Comparison of ENCODE assay signal across 8 cellular contexts in the genomic region with DNA sequence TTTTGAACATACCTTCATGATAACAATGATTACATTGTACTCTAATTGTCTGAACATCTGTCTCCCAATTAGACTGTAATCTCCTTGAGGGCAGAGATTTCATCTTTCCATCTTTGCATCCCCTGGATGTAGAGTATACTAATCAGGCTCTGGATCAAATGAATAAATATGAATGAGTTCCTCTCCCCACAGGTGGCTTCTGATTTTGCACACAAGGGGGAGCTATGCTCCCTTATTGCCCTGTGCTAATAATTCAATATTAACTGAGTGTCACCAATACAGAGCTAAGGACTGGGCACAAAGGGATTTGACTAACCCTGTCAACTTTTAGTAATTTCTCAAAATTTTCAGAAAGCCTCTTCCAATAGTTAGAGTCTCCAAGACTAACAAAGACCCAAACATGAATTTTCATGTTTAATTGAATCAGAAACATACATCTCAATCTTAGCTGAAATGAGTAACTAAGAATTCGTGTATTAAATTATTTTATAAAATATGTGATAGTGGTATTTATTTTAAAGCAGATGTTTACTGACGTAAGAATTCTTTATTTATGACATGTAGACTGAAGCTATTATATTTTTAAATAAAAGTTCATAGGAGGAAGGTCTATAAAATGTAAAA. TPM values are rescaled to one million over a fixed set of nuclear protein-coding genes. Genes with fewer than 3 reads are reported as not detected.
A peak's percentile ranks its signal among the peaks of the same experiment; 100 is the strongest.
DNase-seq lines count a peak whose midpoint lies in the region; ATAC-seq and TF ChIP-seq lines count a peak whose summit lies in the region.

No MANE protein-coding gene starts in this region.

- DNase-seq in AG10803 (ENCODE audit: low read depth) (peak; percentile 29), GM06990 (ENCODE audit: extremely low read depth, insufficient read length) (no peak), Panc1 (ENCODE audit: low read depth, low spot score) (no peak), cerebellar cortex (ENCODE audit: low spot score) (peak; percentile 29), amniotic stem cell (lab: John Stamatoyannopoulos, UW) (no peak), NCI-H345 treated with DMSO at 0.1 percent for 48 hours (lab: John Stamatoyannopoulos, UW; ENCODE audit: unreplicated experiment) (no peak)

- H3K9ac ChIP-seq in parathyroid adenoma, result no peak overlapping the region

- ATAC-seq in Panc1 (peak; percentile 73), HG02870 (IDR thresholded peaks at IDR 0.05; ENCODE audit: unreplicated experiment) (no peak)

- POLR2A ChIA-PET in Panc1 (lab: Charles Lee), result no interaction called here

- CTCF ChIA-PET in Panc1 (lab: Charles Lee), result interaction anchor here (0.5 to 1.0 kb wide), 6 partner anchors 8 to 148 kb away, joined by 3 to 9 read pairs (median 4); no protein-coding TSS in a partner anchor

- in situ Hi-C loops in Panc1 (cut with HindIII; ENCODE audit: low pct_unique_long_range_greater_than_20kb, low sequenced_read_pairs), result no loop called here

- H3K79me2 ChIP-seq in parathyroid adenoma, result no peaks in the 10 kb centered on the region

- no peak overlapping the region for H2AFZ ChIP-seq in parathyroid adenoma

- H3K27ac ChIP-seq in Panc1 (ENCODE audit: low read length) (no peak overlapping the region), parathyroid adenoma (no peak overlapping the region)

- intact Hi-C loops in Panc1 (cut with micrococcal nuclease; ENCODE audit: unreplicated experiment), result no loop called here

- TF ChIP-seq CTCF in AG10803 (conservative IDR thresholded peaks at IDR 0.05; ENCODE audit: low read length) (peak; percentile 72), GM06990 (IDR thresholded peaks at IDR 0.05; ENCODE audit: insufficient read depth, low read length, poor library complexity, severe bottlenecking) (peak; percentile 67), Panc1 (IDR thresholded peaks at IDR 0.05) (peak; percentile 83), parathyroid adenoma (IDR thresholded peaks at IDR 0.05) (peak; percentile 36)

- no peaks in the 10 kb centered on the region; the same call in none of the 2 replicates for H3K27me3 ChIP-seq in GM06990 (replicated peaks; ENCODE audit: control insufficient read depth, insufficient read depth, low read length)
- H3K27me3 ChIP-seq in Panc1 (ENCODE audit: control insufficient read depth, insufficient read depth, low read length), result peaks cover 10% of the 10 kb centered on the region
- no peaks in the 10 kb centered on the region for H3K27me3 ChIP-seq in parathyroid adenoma (ENCODE audit: control insufficient read depth, insufficient read depth, low read length)

- no peak overlapping the region for H3K4me2 ChIP-seq in parathyroid adenoma (ENCODE audit: low read length)

- H3K4me3 ChIP-seq in AG10803 (ENCODE audit: low read length) (no peak overlapping the region), GM06990 (replicated peaks; ENCODE audit: low read depth, low read length) (no peak overlapping the region), Panc1 (ENCODE audit: low read depth in 2 of 2, low read length in 2 of 2) (no peak overlapping the region), parathyroid adenoma (ENCODE audit: low read depth, low read length) (no peak overlapping the region)

- no peaks in the 10 kb centered on the region for H3K9me3 ChIP-seq in Panc1 (ENCODE audit: control insufficient read depth, insufficient read depth, low read depth, low read length)
- no peaks in the 10 kb centered on the region for H3K9me3 ChIP-seq in parathyroid adenoma (ENCODE audit: control insufficient read depth, low read length)

- H3K4me1 ChIP-seq in Panc1 (ENCODE audit: control insufficient read depth, insufficient read depth, low read length), result no peaks in the 10 kb centered on the region
- no peaks in the 10 kb centered on the region for H3K4me1 ChIP-seq in parathyroid adenoma

- H3K36me3 ChIP-seq in GM06990 (ENCODE audit: control insufficient read depth, insufficient read depth, low read length) (no peaks in the 10 kb centered on the region), Panc1 (ENCODE audit: control insufficient read depth, insufficient read depth, low read length) (no peaks in the 10 kb centered on the region; the same call in 1 of the 2 replicates), parathyroid adenoma (ENCODE audit: control insufficient read depth, insufficient read depth, low read length) (no peaks in the 10 kb centered on the region)

- no TSS peak for BruUV-seq in Panc1 (replicated peaks; lab: Mats Ljungman, UMichigan)

RNA-seq across cellular contexts. Expression of a gene that starts 3.0 kb away (rescaled TPM):
- not detected for total RNA-seq in Panc1 (2021; ENCODE audit: unreplicated experiment)
- polyA plus RNA-seq in Panc1 (2012; ENCODE audit: insufficient read length), result not detected

RNA-seq across cellular contexts. Expression of a gene that starts 3.1 kb away (rescaled TPM):
- total RNA-seq in Panc1 (2021; ENCODE audit: unreplicated experiment), result 0.31 TPM
- polyA plus RNA-seq in Panc1 (2012; ENCODE audit: insufficient read length), result 1.4 TPM

RNA-seq across cellular contexts. Expression of a gene that starts 12.5 kb away (rescaled TPM):
- not detected for total RNA-seq in Panc1 (2021; ENCODE audit: unreplicated experiment)
- not detected for polyA plus RNA-seq in Panc1 (2012; ENCODE audit: insufficient read length)

RNA-seq across cellular contexts. Expression of a gene that starts 12.7 kb away (rescaled TPM):
- 0.08 TPM for total RNA-seq in Panc1 (2021; ENCODE audit: unreplicated experiment)
- polyA plus RNA-seq in Panc1 (2012; ENCODE audit: insufficient read length), result 0.06 TPM

Comparison
In these comparisons a context has a peak if more than half of its experiments do, and no peak if none do; other contexts are left out.
1. DNase-seq: peak in AG10803 (single experiment) and cerebellar cortex (single experiment); none in GM06990 (single experiment), Panc1 (single experiment), amniotic stem cell (single experiment) and NCI-H345 treated with DMSO at 0.1 percent for 48 hours (single experiment).
2. Peak in every context shown above with its lines, with median percentiles within 50 percentile points of each other: CTCF ChIP-seq.